ENCODE assay signal across 11 cellular contexts in the genomic region with DNA sequence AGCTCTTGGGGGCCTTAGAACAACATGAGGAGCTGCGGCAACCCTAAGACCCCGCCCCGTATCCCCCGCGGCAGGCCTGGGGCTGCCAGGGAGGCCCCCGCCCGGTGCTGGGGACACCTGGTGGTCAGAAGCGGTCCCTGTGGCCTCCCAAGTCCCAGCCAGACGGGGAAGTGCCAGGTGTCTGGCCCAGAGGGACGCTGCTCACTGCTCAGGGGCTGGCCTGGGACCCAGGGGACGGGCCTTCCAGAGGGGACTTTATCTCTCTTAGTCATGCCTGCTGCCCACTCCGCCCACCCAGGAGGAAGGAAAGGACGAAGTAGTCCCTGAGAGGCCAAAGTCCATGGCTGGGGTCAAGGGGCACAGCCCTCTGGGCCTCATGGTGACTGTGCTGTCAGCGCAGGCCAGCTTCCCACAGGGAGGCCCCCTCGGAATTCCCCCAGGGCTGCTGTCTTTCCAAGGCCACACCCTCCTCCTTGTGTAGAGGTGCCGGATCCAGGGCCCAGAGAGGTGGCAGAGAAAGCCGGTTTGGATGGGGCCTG. TPM values are rescaled to one million over a fixed set of nuclear protein-coding genes. Genes with fewer than 3 reads are reported as not detected.
DNase-seq lines count a peak whose midpoint lies in the region; ATAC-seq, FAIRE-seq and TF ChIP-seq lines count a peak whose summit lies in the region.
"Had no signal": no experiment of that assay in that cellular context is flagged by ENCODE, and none has a peak within 500 bp of the region (broad histone marks: within the 10 kb centered on the region; RNA-seq: fewer than 3 reads in every experiment).

No MANE protein-coding gene starts in this region.

- H3K79me1 ChIP-seq in H1 (ENCODE audit: low read depth, low read length), result peaks cover 3% of the 10 kb centered on the region; the same call in 1 of the 2 replicates

- CTCF ChIA-PET in H1 (lab: Charles Lee; ENCODE audit: partially characterized antibody), result interaction anchor here (0.7 to 5.1 kb wide), 12 partner anchors 12 to 169 kb away, joined by 3 to 68 read pairs (median 4); no protein-coding TSS in a partner anchor
- CTCF ChIA-PET in activated naive CD4-positive, alpha-beta T cell treated with anti-CD3 and anti-CD28 coated beads, Interleukin-2, amount 10 ng/mL, durations not matched to agents 7 days and 5 days (lab: Charles Lee), result no interaction called here

- H3K27ac Mint-ChIP-seq in progenitor cell of endocrine pancreas, result no peak overlapping the region
- no peak overlapping the region for H3K27ac Mint-ChIP-seq in activated naive CD4-positive, alpha-beta T cell treated with anti-CD3 and anti-CD28 coated beads, Interleukin-2, amount 10 ng/mL, durations not matched to agents 7 days and 5 days

- H3K9ac ChIP-seq in H1 (replicated peaks in 1 of 4; ENCODE audit: extremely low read depth in 1 of 4, low read depth in 3 of 4, low read length in 3 of 4), result no peak overlapping the region

- H3K4me3 Mint-ChIP-seq in progenitor cell of endocrine pancreas (ENCODE audit: low read depth), result no peak overlapping the region
- no peak overlapping the region for H3K4me3 Mint-ChIP-seq in activated naive CD4-positive, alpha-beta T cell treated with anti-CD3 and anti-CD28 coated beads, Interleukin-2, amount 10 ng/mL, durations not matched to agents 7 days and 5 days

- H3K27me3 ChIP-seq in H1 (replicated peaks in 1 of 4; ENCODE audit: control insufficient read depth in 3 of 4, extremely low read depth in 1 of 4, insufficient read depth in 3 of 4, low read length in 3 of 4), result no peaks in the 10 kb centered on the region
- H3K27me3 ChIP-seq: sigmoid colon had no signal

- peaks cover 0 to 8% (median 3%) of the 10 kb centered on the region in 4 experiments; a peak in 6 of 7 replicates for H3K4me1 ChIP-seq in H1 (replicated peaks in 1 of 4; ENCODE audit: control insufficient read depth in 3 of 4, insufficient read depth in 4 of 4, low read length in 3 of 4)

- no peaks in the 10 kb centered on the region for H3K27me3 Mint-ChIP-seq in progenitor cell of endocrine pancreas
- no peaks in the 10 kb centered on the region for H3K27me3 Mint-ChIP-seq in activated naive CD4-positive, alpha-beta T cell treated with anti-CD3 and anti-CD28 coated beads, Interleukin-2, amount 10 ng/mL, durations not matched to agents 7 days and 5 days

- 39% methylated on average over 15 of the region's 17 CpGs; no CpG with 5 or more reads in 1 of the 2 experiments for WGBS in H1 (ENCODE audit: extremely low coverage in 1 of 2, insufficient coverage in 1 of 2, insufficient read length in 1 of 2, insufficient replicate concordance in 2 of 2, low coverage in 1 of 2, low lambda C conversion rate in 2 of 2, missing lambda C conversion rate in 1 of 2), 2 experiments

- no peak overlapping the region for H3K23ac ChIP-seq in H1 (ENCODE audit: insufficient read length)

- no peak overlapping the region for H2AFZ ChIP-seq in H1 (ENCODE audit: low read length)

- no peak overlapping the region for H3K18ac ChIP-seq in H1 (ENCODE audit: extremely low read depth, low read length)

- no peaks in the 10 kb centered on the region for H3K79me2 ChIP-seq in H1 (ENCODE audit: control insufficient read depth in 1 of 2, insufficient read depth in 2 of 2, low read length in 2 of 2)

- H2AK5ac ChIP-seq in H1 (ENCODE audit: low read depth, low read length), result no peak overlapping the region

- no peak overlapping the region for H2BK20ac ChIP-seq in H1 (ENCODE audit: low read length)

- no peak overlapping the region for H2BK12ac ChIP-seq in H1 (ENCODE audit: low read depth, low read length)

- no peak overlapping the region; a peak in 1 of 8 replicates for H3K4me3 ChIP-seq in H1 (ENCODE audit: extremely low read depth in 1 of 4, insufficient read depth in 2 of 4, low read depth in 3 of 4, low read length in 4 of 4)
- H3K4me3 ChIP-seq: sigmoid colon had no signal

- H3K4me1 Mint-ChIP-seq in progenitor cell of endocrine pancreas (ENCODE audit: low read depth), result peaks cover 2% of the 10 kb centered on the region
- no peaks in the 10 kb centered on the region for H3K4me1 Mint-ChIP-seq in activated naive CD4-positive, alpha-beta T cell treated with anti-CD3 and anti-CD28 coated beads, Interleukin-2, amount 10 ng/mL, durations not matched to agents 7 days and 5 days

- no peak for FAIRE-seq in H1 (lab: Jason Lieb, UNC)

- no peak overlapping the region; the same call in 1 of the 2 replicates for H4K8ac ChIP-seq in H1 (ENCODE audit: extremely low read depth, insufficient read depth, low read length)

- ATAC-seq in GM21717 (IDR thresholded peaks at IDR 0.05; ENCODE audit: unreplicated experiment), result no peak
- ATAC-seq: stimulated activated naive CD8-positive, alpha-beta T cell treated with anti-CD3 and anti-CD28 coated beads, Interleukin-15, Interleukin-2, amounts not matched to agents 100 U/mL and 50 U/mL, for 24 hours had no signal

- 0 out of 2 replicates have a peak overlapping the region, but pooled peaks have one; percentile 94 for H2BK15ac ChIP-seq in H1 (ENCODE audit: low read length)

- no peaks in the 10 kb centered on the region; a peak in 1 of 8 replicates for H3K36me3 ChIP-seq in H1 (ENCODE audit: control insufficient read depth in 2 of 4, insufficient read depth in 4 of 4, low read length in 3 of 4)
- H3K36me3 ChIP-seq: sigmoid colon had no signal

- peak in 2 of 3 experiments; percentile 67 to 80; a peak in 3 of 4 replicates for TF ChIP-seq CTCF in H1 (IDR thresholded peaks at IDR 0.05; ENCODE audit: control extremely low read depth in 1 of 3, insufficient read depth in 1 of 3, low read depth in 1 of 3, low read length in 3 of 3)
- peak; percentile 74 for TF ChIP-seq CTCF in progenitor cell of endocrine pancreas (IDR thresholded peaks at IDR 0.05; ENCODE audit: unreplicated experiment)

- peak overlapping the region; percentile 99 for H3K4ac ChIP-seq in H1 (replicated peaks; ENCODE audit: insufficient read length, low read depth, low read length)

- H3K56ac ChIP-seq in H1 (replicated peaks; ENCODE audit: insufficient read length, low read depth, low read length), result no peak overlapping the region

- no peaks in the 10 kb centered on the region; a peak in 1 of 4 replicates for H3K9me3 ChIP-seq in H1 (ENCODE audit: insufficient read depth in 2 of 2, low read depth in 1 of 2, low read length in 1 of 2)
- H3K9me3 ChIP-seq: sigmoid colon had no signal

- no peaks in the 10 kb centered on the region for H3K9me3 Mint-ChIP-seq in progenitor cell of endocrine pancreas (ENCODE audit: low read depth)
- no peaks in the 10 kb centered on the region for H3K9me3 Mint-ChIP-seq in activated naive CD4-positive, alpha-beta T cell treated with anti-CD3 and anti-CD28 coated beads, Interleukin-2, amount 10 ng/mL, durations not matched to agents 7 days and 5 days

- POLR2A ChIA-PET in H1 (lab: Charles Lee; ENCODE audit: partially characterized antibody), result no interaction called here

- H3K14ac ChIP-seq in H1 (ENCODE audit: insufficient read length), result no peak overlapping the region

- H3K23me2 ChIP-seq in H1 (ENCODE audit: low read depth, low read length), result peaks cover 8% of the 10 kb centered on the region; the same call in 1 of the 2 replicates

- H4K5ac ChIP-seq in H1 (ENCODE audit: insufficient read length, low read depth, low read length), result no peak overlapping the region

- H4K20me1 ChIP-seq in H1 (replicated peaks in 1 of 2; ENCODE audit: control insufficient read depth in 1 of 2, insufficient read depth in 2 of 2, low read length in 2 of 2), result peaks cover 0 to 10% of the 10 kb centered on the region in 2 experiments

- no peak for TF ChIP-seq POLR2A in H1 (IDR thresholded peaks at IDR 0.05; ENCODE audit: control extremely low read depth in 1 of 2, low read depth in 2 of 2, low read length in 2 of 2)

- peak; percentile 51 to 65 for TF ChIP-seq RAD21 in H1 (IDR thresholded peaks at IDR 0.05 in 1 of 2, conservative IDR thresholded peaks at IDR 0.05 in 1 of 2; ENCODE audit: low read depth in 2 of 2, low read length in 2 of 2)

- H3K27ac ChIP-seq in H1 (ENCODE audit: low read depth, low read length), result no peak overlapping the region
- H3K27ac ChIP-seq: sigmoid colon had no signal

- H3K36me3 Mint-ChIP-seq in progenitor cell of endocrine pancreas (ENCODE audit: insufficient read depth), result no peaks in the 10 kb centered on the region
- H3K36me3 Mint-ChIP-seq in activated naive CD4-positive, alpha-beta T cell treated with anti-CD3 and anti-CD28 coated beads, Interleukin-2, amount 10 ng/mL, durations not matched to agents 7 days and 5 days, result no peaks in the 10 kb centered on the region

- H3K4me2 ChIP-seq in H1 (ENCODE audit: insufficient read depth in 1 of 2, low read depth in 2 of 2, low read length in 2 of 2), result peak overlapping the region in 1 of 2 experiments; percentile 14; a peak in 1 of 4 replicates

- TF ChIP-seq EP300 in H1 (IDR thresholded peaks at IDR 0.05; ENCODE audit: borderline replicate concordance in 1 of 2, low read depth in 2 of 2, low read length in 2 of 2), result no peak

- peak; percentile 51 for DNase-seq in NCI-H146 (lab: John Stamatoyannopoulos, UW)
- no peak for DNase-seq in NCI-H146 treated with DMSO at 0.1 percent for 48 hours (lab: John Stamatoyannopoulos, UW; ENCODE audit: unreplicated experiment)
- peak; percentile 89 for DNase-seq in HuH-7 (ENCODE audit: low spot score)
- DNase-seq in H1 (ENCODE audit: low read depth in 1 of 2, low spot score in 2 of 2), result peak in 1 of 2 experiments; percentile 83
- peak; percentile 44 for DNase-seq in progenitor cell of endocrine pancreas (ENCODE audit: low spot score, unreplicated experiment)
- no peak for DNase-seq in activated naive CD4-positive, alpha-beta T cell treated with anti-CD3 and anti-CD28 coated beads, Interleukin-2, amount 10 ng/mL, durations not matched to agents 7 days and 5 days
- no peak for DNase-seq in ureter (ENCODE audit: low spot score)
- DNase-seq: NCI-H1694 treated with DMSO at 0.1 percent for 48 hours; sigmoid colon; stimulated activated naive CD8-positive, alpha-beta T cell treated with anti-CD3 and anti-CD28 coated beads, Interleukin-15, Interleukin-2, amounts not matched to agents 100 U/mL and 50 U/mL, for 24 hours had no signal

- no peak overlapping the region; the same call in 1 of the 2 replicates for H2BK5ac ChIP-seq in H1 (ENCODE audit: low read depth, low read length)

- no peak overlapping the region for H2BK120ac ChIP-seq in H1 (replicated peaks; ENCODE audit: low read depth, low read length)

- H4K91ac ChIP-seq in H1 (replicated peaks; ENCODE audit: insufficient read length, low read length), result peak overlapping the region; percentile 8

RNA-seq across cellular contexts. Expression of gene HTRA3, which starts 31.0 kb away (rescaled TPM):
- total RNA-seq in H1 (2021; fragmentation: NEBNext Ultra II Directional; extraction: Animal tissue kit (Norgen Biotek cat#: 25700)), result 2.9 and 3.2 TPM in 2 replicates
- polyA plus RNA-seq in H1 (2011; rRNA removed), result 4.5 and 5.8 TPM in 2 replicates
- polyA plus RNA-seq in H1 (2011; cell fraction: cytosol; rRNA removed), result 3.3 TPM
- polyA plus RNA-seq in H1 (2011; cell fraction: nucleus; rRNA removed), result 3.1 TPM
- polyA plus RNA-seq in H1 (2012, experiment 1 of 2), result 2.8 to 5.6 TPM (median 4.0 TPM) in 4 replicates
- 3.3 TPM for polyA plus RNA-seq in H1 (2012, experiment 2 of 2)
- 3.4 TPM for polyA plus RNA-seq in H1 (2013, experiment 1 of 2)
- polyA plus RNA-seq in H1 (2013, experiment 2 of 2), result 3.3 TPM
- 1.1 and 1.2 TPM in 2 replicates for polyA minus RNA-seq in H1 (2011; rRNA and poly(A)+ RNA removed)
- polyA minus RNA-seq in H1 (2011; cell fraction: cytosol; rRNA and poly(A)+ RNA removed), result 1.2 TPM
- 1.3 TPM for polyA minus RNA-seq in H1 (2011; cell fraction: nucleus; rRNA and poly(A)+ RNA removed)
- total RNA-seq in progenitor cell of endocrine pancreas, result 0.69 and 0.86 TPM in 2 replicates
- 17.5 TPM for total RNA-seq in ureter

RNA-seq across cellular contexts. Expression of gene SH3TC1, which starts 39.5 kb away (rescaled TPM):
- 0.29 TPM in 1 of 2 replicates, not detected in the other for total RNA-seq in H1 (2021; fragmentation: NEBNext Ultra II Directional; extraction: Animal tissue kit (Norgen Biotek cat#: 25700))
- 0.13 and 0.15 TPM in 2 replicates for polyA plus RNA-seq in H1 (2011; rRNA removed)
- polyA plus RNA-seq in H1 (2011; cell fraction: cytosol; rRNA removed), result 0.14 TPM
- 0.29 TPM for polyA plus RNA-seq in H1 (2011; cell fraction: nucleus; rRNA removed)
- polyA plus RNA-seq in H1 (2012, experiment 1 of 2), result 0.08 to 0.36 TPM (median 0.14 TPM) in 4 replicates
- 0.22 TPM for polyA plus RNA-seq in H1 (2012, experiment 2 of 2)
- polyA plus RNA-seq in H1 (2013, experiment 1 of 2), result 0.16 TPM
- 0.07 TPM for polyA plus RNA-seq in H1 (2013, experiment 2 of 2)
- 0.13 and 0.71 TPM in 2 replicates for polyA minus RNA-seq in H1 (2011; rRNA and poly(A)+ RNA removed)
- not detected for polyA minus RNA-seq in H1 (2011; cell fraction: cytosol; rRNA and poly(A)+ RNA removed)
- polyA minus RNA-seq in H1 (2011; cell fraction: nucleus; rRNA and poly(A)+ RNA removed), result 0.30 TPM
- total RNA-seq in progenitor cell of endocrine pancreas, result 11.2 and 12.5 TPM in 2 replicates
- 87.0 TPM for total RNA-seq in ureter

Comparison
In these comparisons a context has a peak if more than half of its experiments do, and no peak if none do; other contexts are left out.
1. DNase-seq: peak in NCI-H146 (single experiment), HuH-7 (single experiment) and progenitor cell of endocrine pancreas (single experiment); none in NCI-H146 treated with DMSO at 0.1 percent for 48 hours (single experiment), activated naive CD4-positive, alpha-beta T cell treated with anti-CD3 and anti-CD28 coated beads, Interleukin-2, amount 10 ng/mL, durations not matched to agents 7 days and 5 days (single experiment) and ureter (single experiment).